18 cellular contexts compared by ENCODE assay signal in genomic region chr7:131028293-131028692, GRCh38.
DNase-seq lines count a peak whose midpoint lies in the region; ATAC-seq and TF ChIP-seq lines count a peak whose summit lies in the region.
"Had no signal": no experiment of that assay in that cellular context is flagged by ENCODE, and none has a peak within 500 bp of the region (broad histone marks: within the 10 kb centered on the region; RNA-seq: fewer than 3 reads in every experiment).

No MANE protein-coding gene starts in this region.

- peaks cover 54% of the 10 kb centered on the region for H3K4me1 ChIP-seq in CD8-positive, alpha-beta T cell (ENCODE audit: insufficient read depth, low read length)
- H3K4me1 ChIP-seq in body of pancreas (peaks cover 22% of the 10 kb centered on the region), smooth muscle cell (ENCODE audit: low read depth) (no peaks in the 10 kb centered on the region)

- H3K9me3 ChIP-seq in CD8-positive, alpha-beta T cell (ENCODE audit: low read length), result no peaks in the 10 kb centered on the region
- H3K9me3 ChIP-seq in body of pancreas (no peaks in the 10 kb centered on the region), smooth muscle cell (replicated peaks; ENCODE audit: low read depth) (no peaks in the 10 kb centered on the region), MG63 (no peaks in the 10 kb centered on the region)
- H3K9me3 ChIP-seq: uterus had no signal

- H3K36me3 Mint-ChIP-seq in CD8-positive, alpha-beta T cell, result peaks cover 52% of the 10 kb centered on the region
- H3K36me3 Mint-ChIP-seq in IgD-negative memory B cell, result peaks cover 7% of the 10 kb centered on the region

- TF ChIP-seq POLR2A in body of pancreas (IDR thresholded peaks at IDR 0.05), result no peak

- no peak overlapping the region for H3K4me3 ChIP-seq in CD8-positive, alpha-beta T cell (ENCODE audit: low read depth, low read length)
- H3K4me3 ChIP-seq in body of pancreas (no peak overlapping the region), smooth muscle cell (no peak overlapping the region), MG63 (no peak overlapping the region)
- H3K4me3 ChIP-seq: lung, uterus had no signal

- no peaks in the 10 kb centered on the region for H3K27me3 Mint-ChIP-seq in CD8-positive, alpha-beta T cell (ENCODE audit: low read depth)
- H3K27me3 Mint-ChIP-seq in IgD-negative memory B cell, result no peaks in the 10 kb centered on the region

- no peak for TF ChIP-seq CTCF in CD8-positive, alpha-beta T cell (IDR thresholded peaks at IDR 0.05)
- TF ChIP-seq CTCF in body of pancreas (IDR thresholded peaks at IDR 0.05) (no peak), smooth muscle cell (IDR thresholded peaks at IDR 0.05; ENCODE audit: borderline replicate concordance, insufficient read depth, poor library complexity, severe bottlenecking) (no peak)

- POLR2A ChIA-PET in CD8-positive, alpha-beta T cell (lab: Charles Lee), result interaction anchor here (1.2 kb wide), 1 partner anchor 14 kb away, joined by 3 read pairs; no protein-coding TSS in a partner anchor

- DNase-seq in CD8-positive, alpha-beta T cell, result no peak
- DNase-seq in body of pancreas (no peak), smooth muscle cell (lab: John Stamatoyannopoulos, UW; ENCODE audit: unreplicated experiment) (no peak), COR-L47 (lab: John Stamatoyannopoulos, UW) (no peak), hippocampal formation (lab: John Stamatoyannopoulos, UW) (no peak), MG63 (no peak)
- DNase-seq: activated CD4-positive, alpha-beta T cell treated with anti-CD3 and anti-CD28 coated beads, Interleukin-2, amount 50 U/mL, for 48 hours; EL; foreskin melanocyte; IMR-90; NCI-H82; right cardiac atrium; stimulated activated CD4-positive, alpha-beta T cell treated with anti-CD3 and anti-CD28 coated beads, Interleukin-1b, Interleukin-23, amount 100 ng/mL, for 48 hours; T-helper 9 cell; uterus had no signal

- peak overlapping the region; percentile 47 for H3K27ac Mint-ChIP-seq in CD8-positive, alpha-beta T cell
- H3K27ac Mint-ChIP-seq in IgD-negative memory B cell, result peak overlapping the region; percentile 91 to 96 (median 93)

- no peak for ATAC-seq in CD8-positive, alpha-beta T cell
- ATAC-seq in body of pancreas, result peak; percentile 47

- peaks cover 10% of the 10 kb centered on the region for H3K79me2 ChIP-seq in smooth muscle cell (ENCODE audit: low read depth)

- H3K4me3 Mint-ChIP-seq in CD8-positive, alpha-beta T cell, result peak overlapping the region; percentile 24
- H3K4me3 Mint-ChIP-seq in IgD-negative memory B cell, result peak overlapping the region in 3 of 4 donors; percentile 28 to 70 (median 58)

- WGBS in body of pancreas, 2 donors, result 32 to 54% methylated on average over 2 of the region's 2 CpGs
- 70% methylated on average over 2 of the region's 2 CpGs for WGBS in smooth muscle cell (ENCODE audit: low lambda C conversion rate)

- no peaks in the 10 kb centered on the region for H3K9me3 Mint-ChIP-seq in CD8-positive, alpha-beta T cell
- no peaks in the 10 kb centered on the region for H3K9me3 Mint-ChIP-seq in IgD-negative memory B cell

- no peaks in the 10 kb centered on the region for H3F3A ChIP-seq in smooth muscle cell (ENCODE audit: low read depth)

- intact Hi-C loops in CD8-positive, alpha-beta T cell (cut with DNase I, micrococcal nuclease), result loop anchor here in 1 of 2 experiments (5.0 kb wide), 1 partner anchor 116 kb away; no protein-coding TSS in a partner anchor
- intact Hi-C loops in body of pancreas (cut with DNase I), result no loop called here

- H3K9ac ChIP-seq in smooth muscle cell (ENCODE audit: low read depth), result no peak overlapping the region

- no peaks in the 10 kb centered on the region for H3K36me3 ChIP-seq in CD8-positive, alpha-beta T cell (ENCODE audit: insufficient read depth, low read length)
- H3K36me3 ChIP-seq in body of pancreas (replicated peaks in 1 of 2; ENCODE audit: insufficient read depth in 1 of 2, low read depth in 2 of 2) (no peaks in the 10 kb centered on the region), smooth muscle cell (ENCODE audit: low read depth) (no peaks in the 10 kb centered on the region), MG63 (no peaks in the 10 kb centered on the region)
- H3K36me3 ChIP-seq: uterus had no signal

- peaks cover 88% of the 10 kb centered on the region for H3K4me1 Mint-ChIP-seq in CD8-positive, alpha-beta T cell (ENCODE audit: low read depth)
- H3K4me1 Mint-ChIP-seq in IgD-negative memory B cell, result peaks cover 57 to 72% (median 59%) of the 10 kb centered on the region in 3 donors

- H4K20me1 ChIP-seq in smooth muscle cell (ENCODE audit: low read depth), result no peaks in the 10 kb centered on the region

- H2AFZ ChIP-seq in smooth muscle cell (ENCODE audit: low read depth), result no peak overlapping the region

- no peak overlapping the region for H3K4me2 ChIP-seq in smooth muscle cell

- H3K27me3 ChIP-seq in CD8-positive, alpha-beta T cell (ENCODE audit: insufficient read depth, low read length), result no peaks in the 10 kb centered on the region
- H3K27me3 ChIP-seq in body of pancreas, result no peaks in the 10 kb centered on the region
- H3K27me3 ChIP-seq in smooth muscle cell (ENCODE audit: low read depth), result no peaks in the 10 kb centered on the region
- no peaks in the 10 kb centered on the region for H3K27me3 ChIP-seq in MG63
- H3K27me3 ChIP-seq: uterus had no signal

- no peak overlapping the region for H3K27ac ChIP-seq in CD8-positive, alpha-beta T cell (ENCODE audit: low read depth, low read length)
- H3K27ac ChIP-seq in body of pancreas (peak overlapping the region in 2 of 4 donors; percentile 24 to 54), smooth muscle cell (ENCODE audit: low read depth) (peak overlapping the region; percentile 91)
- H3K27ac ChIP-seq: C4-2B had no signal

- CTCF ChIA-PET in CD8-positive, alpha-beta T cell (lab: Charles Lee), result interaction anchor here (0.7 to 2.4 kb wide), 4 partner anchors 12 to 115 kb away, joined by 3 to 9 read pairs (median 4); no protein-coding TSS in a partner anchor
